9 cellular contexts compared by ENCODE assay signal in the genomic region with DNA sequence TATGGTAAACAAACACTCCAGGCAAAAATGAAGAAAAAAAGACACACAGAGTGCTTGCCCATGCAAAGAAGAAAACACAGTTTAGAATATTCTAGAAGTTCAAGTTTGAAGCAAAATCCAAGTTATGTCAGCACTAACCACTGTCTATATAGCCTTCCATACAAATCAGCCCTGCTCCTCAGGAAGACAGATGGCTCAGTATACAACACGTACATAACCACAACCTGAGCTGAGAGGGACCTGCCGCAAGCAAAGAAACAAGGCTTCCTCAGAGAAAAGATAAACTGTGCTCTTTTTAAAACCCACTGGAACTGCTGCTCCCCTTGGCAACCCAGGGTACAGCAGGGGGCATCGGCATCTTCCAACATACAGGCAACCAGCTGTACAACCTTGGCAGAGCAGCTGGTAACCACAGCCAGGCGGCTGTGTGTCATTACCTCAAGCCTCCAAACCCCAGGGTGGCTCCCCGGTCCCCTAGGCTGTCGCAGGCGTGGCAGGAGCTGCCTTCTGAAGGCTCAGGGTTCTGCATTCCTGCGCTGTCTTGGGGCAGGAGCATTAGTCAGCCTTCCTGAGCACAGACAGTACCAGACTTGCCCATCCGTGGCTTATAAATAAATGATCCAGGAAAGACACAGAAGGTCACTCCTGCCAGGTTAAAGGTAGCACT.
DNase-seq lines count a peak whose midpoint lies in the region; ATAC-seq and TF ChIP-seq lines count a peak whose summit lies in the region.
"Had no signal": no experiment of that assay in that cellular context is flagged by ENCODE, and none has a peak within 500 bp of the region (broad histone marks: within the 10 kb centered on the region; RNA-seq: fewer than 3 reads in every experiment).

No MANE protein-coding gene starts in this region.

- H3F3A ChIP-seq in SK-N-SH (replicated peaks; ENCODE audit: insufficient read depth) = no peaks in the 10 kb centered on the region

- no peaks in the 10 kb centered on the region for H3K9me3 ChIP-seq in SK-N-SH
- H3K9me3 ChIP-seq in upper lobe of right lung = no peaks in the 10 kb centered on the region
- H3K9me3 ChIP-seq in sigmoid colon = no peaks in the 10 kb centered on the region
- H3K9me3 ChIP-seq: lower lobe of right lung had no signal

- POLR2A ChIA-PET in SK-N-SH (lab: Yijun Ruan, JAX) = no interaction called here

- no peaks in the 10 kb centered on the region for H3K27me3 ChIP-seq in SK-N-SH (ENCODE audit: insufficient read depth)
- no peaks in the 10 kb centered on the region for H3K27me3 ChIP-seq in upper lobe of right lung
- no peaks in the 10 kb centered on the region for H3K27me3 ChIP-seq in sigmoid colon

- no peak overlapping the region for H3K9ac ChIP-seq in SK-N-SH

- no peak overlapping the region for H3K4me2 ChIP-seq in SK-N-SH

- H2AFZ ChIP-seq in SK-N-SH (ENCODE audit: low read depth) = no peak overlapping the region

- H3K9me2 ChIP-seq in SK-N-SH = no peaks in the 10 kb centered on the region

- WGBS in SK-N-SH (ENCODE audit: low lambda C conversion rate) = 74% methylated on average over 4 of the region's 9 CpGs
- WGBS in sigmoid colon, 2 donors = 47 to 52% methylated on average over 9 of the region's 9 CpGs

- intact Hi-C loops in upper lobe of right lung (cut with DNase I) = no loop called here
- intact Hi-C loops in sigmoid colon (cut with DNase I) = no loop called here

- H3K4me1 ChIP-seq in SK-N-SH (ENCODE audit: control insufficient read depth in 1 of 2, insufficient read depth in 2 of 2, low read depth in 1 of 2, low read length in 1 of 2) (no peaks in the 10 kb centered on the region; a peak in 1 of 4 replicates), upper lobe of right lung (no peaks in the 10 kb centered on the region), sigmoid colon (no peaks in the 10 kb centered on the region)
- H3K4me1 ChIP-seq: lower lobe of right lung had no signal

- TF ChIP-seq CTCF in SK-N-SH (IDR thresholded peaks at IDR 0.05) (no peak), upper lobe of right lung (IDR thresholded peaks at IDR 0.05) (no peak), sigmoid colon (IDR thresholded peaks at IDR 0.05) (no peak), GM10266 (IDR thresholded peaks at IDR 0.05; ENCODE audit: control insufficient read depth, insufficient read depth, low read depth, missing control alignments) (no peak)

- H4K20me1 ChIP-seq in SK-N-SH (ENCODE audit: insufficient read depth) = no peaks in the 10 kb centered on the region

- H3K27ac ChIP-seq in SK-N-SH (ENCODE audit: low read depth in 2 of 2, low read length in 1 of 2) (no peak overlapping the region), upper lobe of right lung (no peak overlapping the region), sigmoid colon (no peak overlapping the region)
- H3K27ac ChIP-seq: lower lobe of right lung had no signal

- CTCF ChIA-PET in SK-N-SH (lab: Yijun Ruan, JAX) = interaction anchor here (1.0 to 1.1 kb wide), 3 partner anchors 15 to 876 kb away, joined by 3 read pairs; no protein-coding TSS in a partner anchor

- ATAC-seq in SK-N-SH treated with all-trans-retinoic acid at 6 μM for 48 hours (peak; percentile 88), upper lobe of right lung (no peak), GM18861 (IDR thresholded peaks at IDR 0.05; ENCODE audit: unreplicated experiment) (no peak)

- no peak for DNase-seq in SK-N-SH
- DNase-seq in activated T-cell treated with anti-CD3 and anti-CD28 coated beads for 1 hour (ENCODE audit: low read depth) = peak; percentile 37
- DNase-seq in iris pigment epithelial cell (ENCODE audit: low read depth) = peak; percentile 12
- peak; percentile 55 for DNase-seq in upper lobe of right lung
- no peak for DNase-seq in sigmoid colon
- no peak for DNase-seq in GM10266 (ENCODE audit: extremely low spot score)
- DNase-seq: lower lobe of right lung had no signal

- H3K79me2 ChIP-seq in SK-N-SH (ENCODE audit: insufficient read depth) = no peaks in the 10 kb centered on the region

- H3K36me3 ChIP-seq in SK-N-SH (replicated peaks in 1 of 2; ENCODE audit: control insufficient read depth in 1 of 2, insufficient read depth in 2 of 2, low read length in 1 of 2) (no peaks in the 10 kb centered on the region), upper lobe of right lung (no peaks in the 10 kb centered on the region), sigmoid colon (no peaks in the 10 kb centered on the region)
- H3K36me3 ChIP-seq: lower lobe of right lung had no signal

- TF ChIP-seq RAD21 in SK-N-SH (IDR thresholded peaks at IDR 0.05; ENCODE audit: low read length) = no peak

- no peak for TF ChIP-seq POLR2A in sigmoid colon (IDR thresholded peaks at IDR 0.05)

- H3K4me3 ChIP-seq in SK-N-SH (ENCODE audit: low read depth in 2 of 2, low read length in 1 of 2) (no peak overlapping the region), upper lobe of right lung (no peak overlapping the region), sigmoid colon (no peak overlapping the region)
- H3K4me3 ChIP-seq: lower lobe of right lung had no signal

- no peak for TF ChIP-seq EP300 in SK-N-SH (IDR thresholded peaks at IDR 0.05; ENCODE audit: borderline replicate concordance in 1 of 2, low read depth in 1 of 2, low read length in 1 of 2)
- no peak for TF ChIP-seq EP300 in sigmoid colon (IDR thresholded peaks at IDR 0.05)

TF ChIP-seq in SK-N-SH treated with all-trans-retinoic acid at 6 μM for 48 hours, 23 proteins besides CTCF, POLR2A, EP300 and RAD21 (continues in another document):
- TF ChIP-seq BACH2 (CRISPR knock-in tag; IDR thresholded peaks at IDR 0.05; ENCODE audit: borderline replicate concordance) (no peak), SNAI2 (CRISPR knock-in tag; IDR thresholded peaks at IDR 0.05) (no peak), CSDC2 (CRISPR knock-in tag; IDR thresholded peaks at IDR 0.05) (no peak), PPARA (CRISPR knock-in tag; IDR thresholded peaks at IDR 0.05; ENCODE audit: borderline replicate concordance) (no peak), TCF4 (CRISPR knock-in tag; IDR thresholded peaks at IDR 0.05; ENCODE audit: borderline replicate concordance) (no peak), ZC3H10 (CRISPR knock-in tag; IDR thresholded peaks at IDR 0.05) (no peak), ZNF70 (CRISPR knock-in tag; IDR thresholded peaks at IDR 0.05) (no peak), RARB (CRISPR knock-in tag; IDR thresholded peaks at IDR 0.05) (no peak)
- TF ChIP-seq, protein P1, sequence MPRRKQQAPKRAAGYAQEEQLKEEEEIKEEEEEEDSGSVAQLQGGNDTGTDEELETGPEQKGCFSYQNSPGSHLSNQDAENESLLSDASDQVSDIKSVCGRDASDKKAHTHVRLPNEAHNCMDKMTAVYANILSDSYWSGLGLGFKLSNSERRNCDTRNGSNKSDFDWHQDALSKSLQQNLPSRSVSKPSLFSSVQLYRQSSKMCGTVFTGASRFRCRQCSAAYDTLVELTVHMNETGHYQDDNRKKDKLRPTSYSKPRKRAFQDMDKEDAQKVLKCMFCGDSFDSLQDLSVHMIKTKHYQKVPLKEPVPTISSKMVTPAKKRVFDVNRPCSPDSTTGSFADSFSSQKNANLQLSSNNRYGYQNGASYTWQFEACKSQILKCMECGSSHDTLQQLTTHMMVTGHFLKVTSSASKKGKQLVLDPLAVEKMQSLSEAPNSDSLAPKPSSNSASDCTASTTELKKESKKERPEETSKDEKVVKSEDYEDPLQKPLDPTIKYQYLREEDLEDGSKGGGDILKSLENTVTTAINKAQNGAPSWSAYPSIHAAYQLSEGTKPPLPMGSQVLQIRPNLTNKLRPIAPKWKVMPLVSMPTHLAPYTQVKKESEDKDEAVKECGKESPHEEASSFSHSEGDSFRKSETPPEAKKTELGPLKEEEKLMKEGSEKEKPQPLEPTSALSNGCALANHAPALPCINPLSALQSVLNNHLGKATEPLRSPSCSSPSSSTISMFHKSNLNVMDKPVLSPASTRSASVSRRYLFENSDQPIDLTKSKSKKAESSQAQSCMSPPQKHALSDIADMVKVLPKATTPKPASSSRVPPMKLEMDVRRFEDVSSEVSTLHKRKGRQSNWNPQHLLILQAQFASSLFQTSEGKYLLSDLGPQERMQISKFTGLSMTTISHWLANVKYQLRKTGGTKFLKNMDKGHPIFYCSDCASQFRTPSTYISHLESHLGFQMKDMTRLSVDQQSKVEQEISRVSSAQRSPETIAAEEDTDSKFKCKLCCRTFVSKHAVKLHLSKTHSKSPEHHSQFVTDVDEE (CRISPR knock-in tag; IDR thresholded peaks at IDR 0.05) = no peak

TF ChIP-seq in SK-N-SH, 30 proteins besides CTCF, POLR2A, EP300 and RAD21:
- TF ChIP-seq TAF1 (IDR thresholded peaks at IDR 0.05; ENCODE audit: borderline replicate concordance, low read depth, low read length) (no peak), RFX5 (IDR thresholded peaks at IDR 0.05; ENCODE audit: low read length) (no peak), SMC3 (IDR thresholded peaks at IDR 0.05; ENCODE audit: low read depth, low read length) (no peak), GABPA (IDR thresholded peaks at IDR 0.05; ENCODE audit: low read depth) (no peak), FOSL2 (IDR thresholded peaks at IDR 0.05; ENCODE audit: borderline replicate concordance, low read depth) (no peak), YY1 (IDR thresholded peaks at IDR 0.05; ENCODE audit: low read depth) (no peak), GATA2 (CRISPR knock-in tag; IDR thresholded peaks at IDR 0.05) (no peak), ELF1 (IDR thresholded peaks at IDR 0.05) (no peak)
- TF ChIP-seq, protein P2, sequence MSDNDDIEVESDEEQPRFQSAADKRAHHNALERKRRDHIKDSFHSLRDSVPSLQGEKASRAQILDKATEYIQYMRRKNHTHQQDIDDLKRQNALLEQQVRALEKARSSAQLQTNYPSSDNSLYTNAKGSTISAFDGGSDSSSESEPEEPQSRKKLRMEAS (IDR thresholded peaks at IDR 0.05; ENCODE audit: low read depth) = no peak
- TF ChIP-seq, protein P3, sequence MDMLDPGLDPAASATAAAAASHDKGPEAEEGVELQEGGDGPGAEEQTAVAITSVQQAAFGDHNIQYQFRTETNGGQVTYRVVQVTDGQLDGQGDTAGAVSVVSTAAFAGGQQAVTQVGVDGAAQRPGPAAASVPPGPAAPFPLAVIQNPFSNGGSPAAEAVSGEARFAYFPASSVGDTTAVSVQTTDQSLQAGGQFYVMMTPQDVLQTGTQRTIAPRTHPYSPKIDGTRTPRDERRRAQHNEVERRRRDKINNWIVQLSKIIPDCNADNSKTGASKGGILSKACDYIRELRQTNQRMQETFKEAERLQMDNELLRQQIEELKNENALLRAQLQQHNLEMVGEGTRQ (IDR thresholded peaks at IDR 0.05; ENCODE audit: borderline replicate concordance, low read depth, low read length) = no peak

Comparison
In these comparisons a context has a peak if more than half of its experiments do, and no peak if none do; other contexts are left out.
1. DNase-seq: peak in activated T-cell treated with anti-CD3 and anti-CD28 coated beads for 1 hour (single experiment), iris pigment epithelial cell (single experiment) and upper lobe of right lung (single experiment); none in SK-N-SH (single experiment), sigmoid colon (single experiment) and GM10266 (single experiment).